In genomic region chr22:19885841-19886592, GRCh38 we compare ENCODE assay signal across 10 cellular contexts. TPM values are rescaled to one million over a fixed set of nuclear protein-coding genes. Genes with fewer than 3 reads are reported as not detected.
DNase-seq lines count a peak whose midpoint lies in the region; ATAC-seq and TF ChIP-seq lines count a peak whose summit lies in the region.
"Had no signal": no experiment of that assay in that cellular context is flagged by ENCODE, and none has a peak within 500 bp of the region (broad histone marks: within the 10 kb centered on the region; RNA-seq: fewer than 3 reads in every experiment).

No MANE protein-coding gene starts in this region.

- no peak for DNase-seq in activated CD4-positive, alpha-beta T cell treated with anti-CD3 and anti-CD28 coated beads for 36 hours
- DNase-seq in activated CD4-positive, alpha-beta T cell treated with anti-CD3 and anti-CD28 coated beads, Interleukin-2, amount 50 U/mL, for 1 hour, result no peak
- DNase-seq in fibroblast of lung (ENCODE audit: low read depth in 2 of 2), result no peak
- no peak for DNase-seq in RKO (ENCODE audit: low spot score)
- DNase-seq in T1000 (lab: John Stamatoyannopoulos, UW), result no peak
- DNase-seq: foreskin melanocyte had no signal

- peaks cover 46% of the 10 kb centered on the region for H3K4me1 Mint-ChIP-seq in activated CD4-positive, alpha-beta T cell treated with anti-CD3 and anti-CD28 coated beads for 36 hours

- no peak for ATAC-seq in activated CD4-positive, alpha-beta T cell treated with anti-CD3 and anti-CD28 coated beads for 36 hours
- no peak for ATAC-seq in HG03175 (IDR thresholded peaks at IDR 0.05; ENCODE audit: unreplicated experiment)

- H3K27ac ChIP-seq in OCI-LY1 (ENCODE audit: low read depth, low read length, poor library complexity, severe bottlenecking) (peak overlapping the region; percentile 93), fibroblast of lung (ENCODE audit: insufficient read depth, low read length) (peak overlapping the region; percentile 46)
- H3K27ac ChIP-seq: prostate gland had no signal

- H4K20me1 ChIP-seq in OCI-LY1 (ENCODE audit: insufficient read depth, low read length) (no peaks in the 10 kb centered on the region), fibroblast of lung (ENCODE audit: control insufficient read depth, extremely low read depth, insufficient read depth, low read length) (no peaks in the 10 kb centered on the region)

- H3K4me3 Mint-ChIP-seq in activated CD4-positive, alpha-beta T cell treated with anti-CD3 and anti-CD28 coated beads for 36 hours, result no peak overlapping the region

- peak overlapping the region; percentile 60 for H3K4me2 ChIP-seq in OCI-LY1 (ENCODE audit: low read length)
- H3K4me2 ChIP-seq in fibroblast of lung (ENCODE audit: extremely low read depth, insufficient read depth, low read length), result no peak overlapping the region
- peak overlapping the region; percentile 39 for H3K4me2 ChIP-seq in skeletal muscle satellite cell (ENCODE audit: low read length)

- H3K36me3 ChIP-seq in OCI-LY1 (ENCODE audit: insufficient read depth, low read length) (no peaks in the 10 kb centered on the region), fibroblast of lung (ENCODE audit: control insufficient read depth, insufficient read depth, low read length) (no peaks in the 10 kb centered on the region), skeletal muscle satellite cell (ENCODE audit: insufficient read depth, low read length) (peaks cover 3% of the 10 kb centered on the region)
- H3K36me3 ChIP-seq: prostate gland had no signal

- no peaks in the 10 kb centered on the region for H3K27me3 Mint-ChIP-seq in activated CD4-positive, alpha-beta T cell treated with anti-CD3 and anti-CD28 coated beads for 36 hours

- H3K79me2 ChIP-seq in OCI-LY1 (ENCODE audit: insufficient read depth, low read length), result no peaks in the 10 kb centered on the region
- H3K79me2 ChIP-seq in fibroblast of lung (ENCODE audit: control insufficient read depth, insufficient read depth, low read length), result no peaks in the 10 kb centered on the region

- POLR2A ChIA-PET in activated CD4-positive, alpha-beta T cell treated with anti-CD3 and anti-CD28 coated beads for 36 hours (lab: Charles Lee), result no interaction called here

- no peaks in the 10 kb centered on the region for H3K9me2 ChIP-seq in OCI-LY1 (ENCODE audit: low read depth, low read length)

- intact Hi-C loops in activated CD4-positive, alpha-beta T cell treated with anti-CD3 and anti-CD28 coated beads for 36 hours (cut with DNase I, micrococcal nuclease), result no loop called here

- H3K9me3 ChIP-seq in OCI-LY1 (ENCODE audit: low read length), result no peaks in the 10 kb centered on the region
- H3K9me3 ChIP-seq in fibroblast of lung (ENCODE audit: control insufficient read depth, insufficient read depth, low read depth, low read length), result no peaks in the 10 kb centered on the region
- H3K9me3 ChIP-seq in skeletal muscle satellite cell (replicated peaks; ENCODE audit: low read length), result no peaks in the 10 kb centered on the region
- H3K9me3 ChIP-seq: prostate gland had no signal

- no peaks in the 10 kb centered on the region for H3F3A ChIP-seq in OCI-LY1 (ENCODE audit: insufficient read depth, low read length)

- peak overlapping the region; percentile 77 for H3K27ac Mint-ChIP-seq in activated CD4-positive, alpha-beta T cell treated with anti-CD3 and anti-CD28 coated beads for 36 hours

- H2AFZ ChIP-seq in OCI-LY1 (ENCODE audit: low read length) (no peak overlapping the region), fibroblast of lung (ENCODE audit: low read length) (no peak overlapping the region)

- H3K4me3 ChIP-seq in OCI-LY1 (ENCODE audit: low read depth, low read length, poor library complexity, severe bottlenecking) (no peak overlapping the region), fibroblast of lung (replicated peaks in 1 of 4; ENCODE audit: control extremely low read depth in 1 of 4, insufficient read depth in 1 of 4, low read depth in 3 of 4, low read length in 4 of 4) (no peak overlapping the region), skeletal muscle satellite cell (ENCODE audit: low read length) (no peak overlapping the region)
- H3K4me3 ChIP-seq: prostate gland had no signal

- H3K9me3 Mint-ChIP-seq in activated CD4-positive, alpha-beta T cell treated with anti-CD3 and anti-CD28 coated beads for 36 hours (ENCODE audit: low read depth), result no peaks in the 10 kb centered on the region

- no peaks in the 10 kb centered on the region for H3K27me3 ChIP-seq in OCI-LY1 (ENCODE audit: insufficient read depth, low read length)
- H3K27me3 ChIP-seq in fibroblast of lung (ENCODE audit: control insufficient read depth, insufficient read depth, low read length), result no peaks in the 10 kb centered on the region
- H3K27me3 ChIP-seq in skeletal muscle satellite cell (ENCODE audit: control insufficient read depth, insufficient read depth, low read length), result no peaks in the 10 kb centered on the region

- no peaks in the 10 kb centered on the region for H3K36me3 Mint-ChIP-seq in activated CD4-positive, alpha-beta T cell treated with anti-CD3 and anti-CD28 coated beads for 36 hours (ENCODE audit: low read depth)

- no peak for TF ChIP-seq CTCF in OCI-LY1 (IDR thresholded peaks at IDR 0.05; ENCODE audit: low read length)
- TF ChIP-seq CTCF in fibroblast of lung (conservative IDR thresholded peaks at IDR 0.05 in 1 of 2, IDR thresholded peaks at IDR 0.05 in 1 of 2; ENCODE audit: low read depth in 1 of 2, low read length in 2 of 2), result no peak

- H3K9ac ChIP-seq in OCI-LY1 (ENCODE audit: low read length) (peak overlapping the region; percentile 59; the same call in 1 of the 2 replicates), fibroblast of lung (ENCODE audit: insufficient read depth, low read length) (no peak overlapping the region), skeletal muscle satellite cell (ENCODE audit: low read depth, low read length) (peak overlapping the region; percentile 67)

- peaks cover 35% of the 10 kb centered on the region for H3K4me1 ChIP-seq in OCI-LY1 (ENCODE audit: insufficient read depth, low read length, severe bottlenecking)
- peaks cover 31% of the 10 kb centered on the region for H3K4me1 ChIP-seq in fibroblast of lung (ENCODE audit: control insufficient read depth, extremely low read depth, insufficient read depth, low read length)
- H3K4me1 ChIP-seq in skeletal muscle satellite cell (ENCODE audit: control insufficient read depth, insufficient read depth, low read length), result peaks cover 71% of the 10 kb centered on the region
- H3K4me1 ChIP-seq: prostate gland had no signal

- CTCF ChIA-PET in activated CD4-positive, alpha-beta T cell treated with anti-CD3 and anti-CD28 coated beads for 36 hours (lab: Charles Lee), result interaction anchor here (0.8 to 1.7 kb wide), 7 partner anchors 8 to 162 kb away, joined by 3 to 5 read pairs (median 3); partner anchors contain the start of gene GP1BB

RNA-seq across cellular contexts. Expression of gene GNB1L, which starts 31.3 kb away (rescaled TPM):
- 10 to 100 TPM in 1 of 2 experiments, 1 to 10 TPM in 1; 7.6 to 12.4 TPM for total RNA-seq in activated CD4-positive, alpha-beta T cell treated with anti-CD3 and anti-CD28 coated beads for 36 hours
- 6.4 and 7.8 TPM in 2 replicates for total RNA-seq in fibroblast of lung
- 1.4 and 2.1 TPM in 2 replicates for polyA plus RNA-seq in fibroblast of lung
- 4.0 and 6.5 TPM in 2 replicates for polyA plus RNA-seq in fibroblast of lung (2012)
- 0.71 and 1.3 TPM in 2 replicates for polyA minus RNA-seq in fibroblast of lung (ENCODE audit: low replicate concordance)
- total RNA-seq in skeletal muscle satellite cell (2012; rRNA removed), result 3.7 and 7.9 TPM in 2 replicates

RNA-seq across cellular contexts. Expression of gene RTL10, which starts 31.3 kb away (rescaled TPM):
- 10 to 100 TPM; 14.9 to 15.6 TPM for total RNA-seq in activated CD4-positive, alpha-beta T cell treated with anti-CD3 and anti-CD28 coated beads for 36 hours
- 7.3 and 7.7 TPM in 2 replicates for total RNA-seq in fibroblast of lung
- polyA plus RNA-seq in fibroblast of lung, result 5.6 and 6.5 TPM in 2 replicates
- polyA plus RNA-seq in fibroblast of lung (2012), result 7.5 and 8.7 TPM in 2 replicates
- 22.6 and 34.5 TPM in 2 replicates for polyA minus RNA-seq in fibroblast of lung (ENCODE audit: low replicate concordance)
- 9.4 and 12.0 TPM in 2 replicates for total RNA-seq in skeletal muscle satellite cell (2012; rRNA removed)

RNA-seq across cellular contexts. Expression of gene COMT, which starts 55.6 kb away (rescaled TPM):
- 10 to 100 TPM; 63.5 to 78.5 TPM for total RNA-seq in activated CD4-positive, alpha-beta T cell treated with anti-CD3 and anti-CD28 coated beads for 36 hours
- 192 and 305 TPM in 2 replicates for total RNA-seq in fibroblast of lung
- 150 and 208 TPM in 2 replicates for polyA plus RNA-seq in fibroblast of lung
- polyA plus RNA-seq in fibroblast of lung (2012), result 201 and 240 TPM in 2 replicates
- polyA minus RNA-seq in fibroblast of lung (ENCODE audit: low replicate concordance), result 94.0 and 188 TPM in 2 replicates
- total RNA-seq in skeletal muscle satellite cell (2012; rRNA removed), result 184 and 210 TPM in 2 replicates

RNA-seq across cellular contexts. Expression of gene TXNRD2, which starts 55.6 kb away (rescaled TPM):
- total RNA-seq in activated CD4-positive, alpha-beta T cell treated with anti-CD3 and anti-CD28 coated beads for 36 hours, result 10 to 100 TPM; 24.1 to 25.3 TPM
- total RNA-seq in fibroblast of lung, result 18.2 and 30.7 TPM in 2 replicates
- polyA plus RNA-seq in fibroblast of lung, result 13.2 and 19.7 TPM in 2 replicates
- 17.7 and 33.3 TPM in 2 replicates for polyA plus RNA-seq in fibroblast of lung (2012)
- 32.4 and 45.4 TPM in 2 replicates for polyA minus RNA-seq in fibroblast of lung (ENCODE audit: low replicate concordance)
- total RNA-seq in skeletal muscle satellite cell (2012; rRNA removed), result 21.3 and 23.4 TPM in 2 replicates
